8 cellular contexts compared by ENCODE assay signal in genomic region chr17:7252176-7253043, GRCh38. TPM values are rescaled to one million over a fixed set of nuclear protein-coding genes. Genes with fewer than 3 reads are reported as not detected.
A peak's percentile ranks its signal among the peaks of the same experiment; 100 is the strongest.
DNase-seq lines count a peak whose midpoint lies in the region; ATAC-seq and TF ChIP-seq lines count a peak whose summit lies in the region.

TSS of gene ELP5 (plus strand) at chr17:7252215. CDS start at chr17:7252551, 336 bp downstream.

- peak; percentile 81 for DNase-seq in NCI-H1092 (lab: John Stamatoyannopoulos, UW)
- peak; percentile 84 to 95 for DNase-seq in SW 1271 (lab: John Stamatoyannopoulos, UW)
- DNase-seq in amniotic epithelial cell (ENCODE audit: low read depth) = peak; percentile 90
- DNase-seq in left cardiac atrium = peak; percentile 97
- DNase-seq in psoas muscle = peak; percentile 96 to 98
- peak; percentile 94 to 95 for DNase-seq in uterus

- H3K27ac ChIP-seq in psoas muscle (peak within 1 kb of the TSS; percentile 99), uterus (peak within 1 kb of the TSS; percentile 97 to 98)

- peak; percentile 28 for ATAC-seq in HG02610 (IDR thresholded peaks at IDR 0.05; ENCODE audit: unreplicated experiment)
- peak; percentile 77 to 80 for ATAC-seq in left cardiac atrium
- peak; percentile 68 to 80 (median 72) for ATAC-seq in psoas muscle

- H3K36me3 ChIP-seq in psoas muscle (ENCODE audit: insufficient read depth in 1 of 2, low read depth in 1 of 2) (peaks cover 2 to 44% of the 10 kb centered on the region in 2 donors), uterus (no peaks in the 10 kb centered on the region)

- H3K4me3 ChIP-seq in GM12875 (ENCODE audit: low read depth, low read length) (peak within 1 kb of the TSS; percentile 99), psoas muscle (peak within 1 kb of the TSS; percentile 99), uterus (peak within 1 kb of the TSS; percentile 68 to 73)

- intact Hi-C loops in left cardiac atrium (cut with DNase I) (no loop called here), psoas muscle (cut with DNase I) (loop anchor here in 1 of 2 donors (1.0 kb wide), 1 partner anchor 44 kb away; no protein-coding TSS in a partner anchor), uterus (cut with DNase I; ENCODE audit: low total_unique reads) (no loop called here)

- peak; percentile 44 to 65 for TF ChIP-seq POLR2A in uterus (IDR thresholded peaks at IDR 0.05)

- 1% methylated on average over 46 to 55 of the region's 55 CpGs for WGBS in psoas muscle, 3 donors

- no peaks in the 10 kb centered on the region for H3K27me3 ChIP-seq in psoas muscle (ENCODE audit: insufficient read depth in 3 of 3, low read length in 2 of 3)
- H3K27me3 ChIP-seq in uterus = no peaks in the 10 kb centered on the region

- TF ChIP-seq CTCF in GM12875 (IDR thresholded peaks at IDR 0.05; ENCODE audit: borderline replicate concordance, insufficient read depth, low read depth, low read length) = peak; percentile 27; the same call in 1 of the 2 replicates
- peak; percentile 21 for TF ChIP-seq CTCF in psoas muscle (IDR thresholded peaks at IDR 0.05)
- peak; percentile 34 to 41 (median 37) for TF ChIP-seq CTCF in uterus (IDR thresholded peaks at IDR 0.05)

- peaks cover 42% of the 10 kb centered on the region for H3K4me1 ChIP-seq in psoas muscle
- H3K4me1 ChIP-seq in uterus = peaks cover 0 to 21% of the 10 kb centered on the region in 2 donors

- H3K9me3 ChIP-seq in psoas muscle (no peaks in the 10 kb centered on the region), uterus (no peaks in the 10 kb centered on the region)

RNA-seq across cellular contexts. Expression of gene ELP5, which starts in this region (rescaled TPM):
- 10 to 100 TPM; 68.3 to 93.8 TPM for total RNA-seq in left cardiac atrium
- total RNA-seq in psoas muscle = 10 to 100 TPM; 55.7 to 87.0 (median 74.8) TPM
- 100 to 1,000 TPM in 1 of 3 donors, 10 to 100 TPM in 2; 50.4 to 104 (median 86.0) TPM for polyA plus RNA-seq in psoas muscle
- 10 to 100 TPM; 41.9 to 65.6 (median 51.3) TPM for total RNA-seq in uterus

Comparison
In these comparisons a context has a peak if more than half of its experiments do, and no peak if none do; other contexts are left out.
1. Peak in every context shown above with its lines: DNase-seq, ATAC-seq, H3K4me3 ChIP-seq and H3K27ac ChIP-seq.
2. ATAC-seq: peak in every context shown above with its lines; median percentile 78 in left cardiac atrium; 72 in psoas muscle; 28 in HG02610.